ENCODE assay signal across 8 cellular contexts in genomic region chr1:225998560-225999226, GRCh38. TPM values are rescaled to one million over a fixed set of nuclear protein-coding genes. Genes with fewer than 3 reads are reported as not detected.
DNase-seq lines count a peak whose midpoint lies in the region; ATAC-seq and TF ChIP-seq lines count a peak whose summit lies in the region.

No MANE protein-coding gene starts in this region.

- H3K18ac ChIP-seq in trophoblast cell (ENCODE audit: low read length): peak overlapping the region; percentile 93

- H3K79me1 ChIP-seq in trophoblast cell (ENCODE audit: low read length): peaks cover 8% of the 10 kb centered on the region

- peak overlapping the region; percentile 71 for H4K12ac ChIP-seq in trophoblast cell (ENCODE audit: low read depth, low read length)

- peak overlapping the region; percentile 55 for H2BK120ac ChIP-seq in trophoblast cell (ENCODE audit: insufficient read depth, low read length, poor library complexity)

- DNase-seq in GM12865 (ENCODE audit: low read depth) (peak; percentile 24), fibroblast of villous mesenchyme (ENCODE audit: low read depth) (peak; percentile 51), trophoblast cell (peak in 1 of 2 donors; percentile 30), NCI-H2171 (lab: John Stamatoyannopoulos, UW) (no peak), epidermal melanocyte (ENCODE audit: insufficient read length, low spot score) (no peak)
- no peak for DNase-seq in activated CD8-positive, alpha-beta memory T cell treated with anti-CD3 and anti-CD28 coated beads, Interleukin-2, amount 50 U/mL, for 48 hours

- peak overlapping the region; percentile 95 for H3K14ac ChIP-seq in trophoblast cell (ENCODE audit: low read length)

- ATAC-seq in HG02870 (IDR thresholded peaks at IDR 0.05; ENCODE audit: unreplicated experiment): peak; percentile 7

- H2BK12ac ChIP-seq in trophoblast cell (ENCODE audit: low read length): peak overlapping the region; percentile 18

- TF ChIP-seq CTCF in GM12865 (IDR thresholded peaks at IDR 0.05; ENCODE audit: insufficient read depth, low read depth, low read length, missing control alignments): no peak
- TF ChIP-seq CTCF in VCaP (conservative IDR thresholded peaks at IDR 0.05): no peak
- no peak for TF ChIP-seq CTCF in fibroblast of villous mesenchyme (IDR thresholded peaks at IDR 0.05; ENCODE audit: insufficient read depth, low read depth, low read length)

- peaks cover 7 to 8% of the 10 kb centered on the region in 2 experiments for H3K36me3 ChIP-seq in trophoblast cell (ENCODE audit: control insufficient read depth in 1 of 2, insufficient read depth in 2 of 2, low read length in 2 of 2)

- H2BK5ac ChIP-seq in trophoblast cell (ENCODE audit: low read depth, low read length, poor library complexity): peak overlapping the region; percentile 71

- peak overlapping the region; percentile 98 for H3K4me2 ChIP-seq in trophoblast cell (ENCODE audit: low read length)

- peaks cover 11% of the 10 kb centered on the region for H3K79me2 ChIP-seq in trophoblast cell (ENCODE audit: control insufficient read depth, insufficient read depth, low read length, poor library complexity)

- peak overlapping the region; percentile 82 for H4K91ac ChIP-seq in trophoblast cell (ENCODE audit: low read depth, low read length)

- peaks cover 4 to 13% of the 10 kb centered on the region in 2 experiments for H3K4me1 ChIP-seq in trophoblast cell (ENCODE audit: control insufficient read depth in 1 of 2, insufficient read depth in 2 of 2, low read length in 2 of 2)

- H3K23ac ChIP-seq in trophoblast cell (ENCODE audit: low read length): no peak overlapping the region

- H3K4me3 ChIP-seq in GM12865 (ENCODE audit: low read depth, low read length) (peak overlapping the region; percentile 80), fibroblast of villous mesenchyme (ENCODE audit: low read depth, low read length) (peak overlapping the region; percentile 99), trophoblast cell (ENCODE audit: low read depth, low read length) (peak overlapping the region; percentile 98)

- H3K9ac ChIP-seq in trophoblast cell (ENCODE audit: low read length): peak overlapping the region; percentile 99

- H2AFZ ChIP-seq in trophoblast cell (ENCODE audit: insufficient read depth, low read length, poor library complexity): peak overlapping the region; percentile 96

- no peaks in the 10 kb centered on the region for H3K27me3 ChIP-seq in trophoblast cell (ENCODE audit: insufficient read depth, low read length)

- H2AK5ac ChIP-seq in trophoblast cell (ENCODE audit: low read length): peak overlapping the region; percentile 64

- H3K27ac ChIP-seq in VCaP (peak overlapping the region; percentile 89), trophoblast cell (ENCODE audit: low read depth, low read length) (peak overlapping the region; percentile 50)

- peak overlapping the region; percentile 99 for H4K8ac ChIP-seq in trophoblast cell (ENCODE audit: low read depth, low read length)

- WGBS in trophoblast cell (ENCODE audit: extremely low coverage, insufficient coverage, insufficient read length): no CpG with 5 or more reads among the region's 19 CpGs

- H3K9me3 ChIP-seq in trophoblast cell (ENCODE audit: insufficient read depth, low read depth, low read length): no peaks in the 10 kb centered on the region

- peak overlapping the region; percentile 97 for H3K4ac ChIP-seq in trophoblast cell (ENCODE audit: low read depth, low read length)

RNA-seq across cellular contexts. Expression of gene SDE2, which starts 0.5 kb away (rescaled TPM):
- total RNA-seq in fibroblast of villous mesenchyme: 22.2 and 31.5 TPM in 2 replicates
- polyA plus RNA-seq in trophoblast cell (2013): 12.6 and 13.1 TPM in 2 replicates

RNA-seq across cellular contexts. Expression of gene LEFTY2, which starts 57.7 kb away (rescaled TPM):
- total RNA-seq in fibroblast of villous mesenchyme: under 0.01 TPM in 1 of 2 replicates, not detected in the other
- 4.2 and 4.7 TPM in 2 replicates for polyA plus RNA-seq in trophoblast cell (2013)

Comparison
In these comparisons a context has a peak if more than half of its experiments do, and no peak if none do; other contexts are left out.
1. DNase-seq: peak in GM12865 (single experiment) and fibroblast of villous mesenchyme (single experiment); none in NCI-H2171 (single experiment), epidermal melanocyte (single experiment) and activated CD8-positive, alpha-beta memory T cell treated with anti-CD3 and anti-CD28 coated beads, Interleukin-2, amount 50 U/mL, for 48 hours (single experiment).
2. Peak in every context shown above with its lines, with median percentiles within 50 percentile points of each other: H3K4me3 ChIP-seq.